In the genomic region with DNA sequence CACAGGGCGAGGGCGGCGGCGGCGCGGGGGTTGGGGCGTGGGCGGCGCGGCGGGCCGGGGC, we compare ENCODE assay signal across 8 cellular contexts. TPM values are rescaled to one million over a fixed set of nuclear protein-coding genes. Genes with fewer than 3 reads are reported as not detected.
A peak's percentile ranks its signal among the peaks of the same experiment; 100 is the strongest.
DNase-seq lines count a peak whose midpoint lies in the region; ATAC-seq and TF ChIP-seq lines count a peak whose summit lies in the region.

Gene RTN4R, minus strand, starts transcription at position 30 of the 61 bp plus-strand sequence. CDS start 226 bp downstream, outside the sequence.

- H3K9me3 ChIP-seq in liver (ENCODE audit: control insufficient read depth in 4 of 4, low read length in 3 of 4) (no peaks in the 10 kb centered on the region), testis (no peaks in the 10 kb centered on the region)

- no peaks in the 10 kb centered on the region for H3K36me3 ChIP-seq in liver (ENCODE audit: control insufficient read depth in 4 of 4, insufficient read depth in 3 of 4, low read depth in 1 of 4, low read length in 3 of 4)
- H3K36me3 ChIP-seq in testis (ENCODE audit: low read depth, missing control alignments) = no peaks in the 10 kb centered on the region

- H3K9ac ChIP-seq in liver (ENCODE audit: low read depth in 1 of 2, low read length in 2 of 2) = no peak within 1 kb of the TSS

- no peaks in the 10 kb centered on the region for H3K36me3 Mint-ChIP-seq in T-helper 2 cell treated with Interferon-gamma antibody and Interleukin-4, amounts not matched to agents 5 μg/mL and 100 μg/mL, for 36 hours (ENCODE audit: low read depth)
- no peaks in the 10 kb centered on the region for H3K36me3 Mint-ChIP-seq in activated naive CD8-positive, alpha-beta T cell treated with anti-CD3 and anti-CD28 coated beads, Interleukin-2, amount 10 ng/mL, durations not matched to agents 7 days and 5 days

- H3K27ac Mint-ChIP-seq in T-helper 2 cell treated with Interferon-gamma antibody and Interleukin-4, amounts not matched to agents 5 μg/mL and 100 μg/mL, for 36 hours = no peak within 1 kb of the TSS
- H3K27ac Mint-ChIP-seq in activated naive CD8-positive, alpha-beta T cell treated with anti-CD3 and anti-CD28 coated beads, Interleukin-2, amount 10 ng/mL, durations not matched to agents 7 days and 5 days = peak within 1 kb of the TSS; percentile 38

- H3K4me3 Mint-ChIP-seq in T-helper 2 cell treated with Interferon-gamma antibody and Interleukin-4, amounts not matched to agents 5 μg/mL and 100 μg/mL, for 36 hours = peak within 1 kb of the TSS; percentile 80
- H3K4me3 Mint-ChIP-seq in activated naive CD8-positive, alpha-beta T cell treated with anti-CD3 and anti-CD28 coated beads, Interleukin-2, amount 10 ng/mL, durations not matched to agents 7 days and 5 days = peak within 1 kb of the TSS; percentile 63

- H3K27ac ChIP-seq in liver (ENCODE audit: low read depth in 1 of 2, low read length in 2 of 2) = no peak within 1 kb of the TSS
- no peak within 1 kb of the TSS for H3K27ac ChIP-seq in testis

- H3K4me3 ChIP-seq in liver (ENCODE audit: low read depth in 1 of 3, low read length in 3 of 3) = peak within 1 kb of the TSS in 2 of 3 donors; percentile 46 to 84
- H3K4me3 ChIP-seq in testis = peak within 1 kb of the TSS; percentile 37 to 43

- DNase-seq in T-helper 2 cell treated with Interferon-gamma antibody and Interleukin-4, amounts not matched to agents 5 μg/mL and 100 μg/mL, for 36 hours (ENCODE audit: low spot score) = no peak
- DNase-seq in T-helper 2 cell (no peak), testis (no peak), cortex of kidney (lab: John Stamatoyannopoulos, UW) (no peak)
- no peak for DNase-seq in activated naive CD8-positive, alpha-beta T cell treated with anti-CD3 and anti-CD28 coated beads, Interleukin-2, amount 10 ng/mL, durations not matched to agents 7 days and 5 days

- H3K27me3 ChIP-seq in liver (ENCODE audit: control insufficient read depth in 4 of 4, insufficient read depth in 4 of 4, low read length in 3 of 4) = no peaks in the 10 kb centered on the region
- no peaks in the 10 kb centered on the region for H3K27me3 ChIP-seq in testis

- no peak for TF ChIP-seq POLR2A in testis (IDR thresholded peaks at IDR 0.05)

- peaks cover 6 to 36% (median 27%) of the 10 kb centered on the region in 4 donors for H3K4me1 ChIP-seq in liver (ENCODE audit: control insufficient read depth in 4 of 4, insufficient read depth in 4 of 4, low read length in 3 of 4)
- H3K4me1 ChIP-seq in testis = peaks cover 4% of the 10 kb centered on the region

- ATAC-seq in activated naive CD8-positive, alpha-beta T cell treated with anti-CD3 and anti-CD28 coated beads, Interleukin-2, amount 10 ng/mL, durations not matched to agents 7 days and 5 days (ENCODE audit: low read depth) = no peak
- no peak for ATAC-seq in HG03175 (IDR thresholded peaks at IDR 0.05; ENCODE audit: unreplicated experiment)
- ATAC-seq in GM21367 (IDR thresholded peaks at IDR 0.05; ENCODE audit: unreplicated experiment) = no peak

- under 1% methylated on average over 12 of the region's 12 CpGs for WGBS in liver
- no CpG with 5 or more reads among the region's 12 CpGs for WGBS in testis, 2 donors

- no peaks in the 10 kb centered on the region for H3K9me3 Mint-ChIP-seq in T-helper 2 cell treated with Interferon-gamma antibody and Interleukin-4, amounts not matched to agents 5 μg/mL and 100 μg/mL, for 36 hours
- no peaks in the 10 kb centered on the region for H3K9me3 Mint-ChIP-seq in activated naive CD8-positive, alpha-beta T cell treated with anti-CD3 and anti-CD28 coated beads, Interleukin-2, amount 10 ng/mL, durations not matched to agents 7 days and 5 days

- POLR2A ChIA-PET in activated naive CD8-positive, alpha-beta T cell treated with anti-CD3 and anti-CD28 coated beads, Interleukin-2, amount 10 ng/mL, durations not matched to agents 7 days and 5 days (lab: Charles Lee) = no interaction called here

- intact Hi-C loops in testis (cut with DNase I; ENCODE audit: low total_unique reads) = loop anchor here (5.0 kb wide), 1 partner anchor 111 kb away; no protein-coding TSS in a partner anchor

- TF ChIP-seq CTCF in liver (IDR thresholded peaks at IDR 0.05; ENCODE audit: low read depth, low read length, missing input control) (no peak), testis (IDR thresholded peaks at IDR 0.05) (no peak)

- peaks cover 2% of the 10 kb centered on the region for H3K4me1 Mint-ChIP-seq in T-helper 2 cell treated with Interferon-gamma antibody and Interleukin-4, amounts not matched to agents 5 μg/mL and 100 μg/mL, for 36 hours (ENCODE audit: low read depth)
- H3K4me1 Mint-ChIP-seq in activated naive CD8-positive, alpha-beta T cell treated with anti-CD3 and anti-CD28 coated beads, Interleukin-2, amount 10 ng/mL, durations not matched to agents 7 days and 5 days = peaks cover 3% of the 10 kb centered on the region

- no peak for TF ChIP-seq RAD21 in liver (IDR thresholded peaks at IDR 0.05)

- H3K27me3 Mint-ChIP-seq in T-helper 2 cell treated with Interferon-gamma antibody and Interleukin-4, amounts not matched to agents 5 μg/mL and 100 μg/mL, for 36 hours (ENCODE audit: low read depth) = peaks cover 4% of the 10 kb centered on the region
- peaks cover 5% of the 10 kb centered on the region for H3K27me3 Mint-ChIP-seq in activated naive CD8-positive, alpha-beta T cell treated with anti-CD3 and anti-CD28 coated beads, Interleukin-2, amount 10 ng/mL, durations not matched to agents 7 days and 5 days

TF ChIP-seq in liver, 16 proteins besides CTCF, POLR2A, EP300 and RAD21:
- TF ChIP-seq JUND (IDR thresholded peaks at IDR 0.05) = no peak
- no peak for TF ChIP-seq EGR1 (IDR thresholded peaks at IDR 0.05; ENCODE audit: low read depth in 2 of 2)
- TF ChIP-seq TAF1 (conservative IDR thresholded peaks at IDR 0.05) = no peak
- no peak for TF ChIP-seq FOXA1 (IDR thresholded peaks at IDR 0.05)
- no peak for TF ChIP-seq RXRA (IDR thresholded peaks at IDR 0.05)
- TF ChIP-seq HNF4G (IDR thresholded peaks at IDR 0.05) = no peak
- no peak for TF ChIP-seq NR2F2 (IDR thresholded peaks at IDR 0.05)
- TF ChIP-seq ZBTB33 (IDR thresholded peaks at IDR 0.05) = no peak
- TF ChIP-seq FOXA2 (IDR thresholded peaks at IDR 0.05) = no peak
- TF ChIP-seq YY1 (IDR thresholded peaks at IDR 0.05) = no peak
- TF ChIP-seq HNF4A (conservative IDR thresholded peaks at IDR 0.05) = no peak
- no peak for TF ChIP-seq ATF3 (IDR thresholded peaks at IDR 0.05)
- TF ChIP-seq GABPA (IDR thresholded peaks at IDR 0.05 in 1 of 2, conservative IDR thresholded peaks at IDR 0.05 in 1 of 2) = no peak
- TF ChIP-seq, protein P1, sequence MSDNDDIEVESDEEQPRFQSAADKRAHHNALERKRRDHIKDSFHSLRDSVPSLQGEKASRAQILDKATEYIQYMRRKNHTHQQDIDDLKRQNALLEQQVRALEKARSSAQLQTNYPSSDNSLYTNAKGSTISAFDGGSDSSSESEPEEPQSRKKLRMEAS (IDR thresholded peaks at IDR 0.05) = no peak
- no peak for TF ChIP-seq SP1 (IDR thresholded peaks at IDR 0.05)
- TF ChIP-seq, protein P2, sequence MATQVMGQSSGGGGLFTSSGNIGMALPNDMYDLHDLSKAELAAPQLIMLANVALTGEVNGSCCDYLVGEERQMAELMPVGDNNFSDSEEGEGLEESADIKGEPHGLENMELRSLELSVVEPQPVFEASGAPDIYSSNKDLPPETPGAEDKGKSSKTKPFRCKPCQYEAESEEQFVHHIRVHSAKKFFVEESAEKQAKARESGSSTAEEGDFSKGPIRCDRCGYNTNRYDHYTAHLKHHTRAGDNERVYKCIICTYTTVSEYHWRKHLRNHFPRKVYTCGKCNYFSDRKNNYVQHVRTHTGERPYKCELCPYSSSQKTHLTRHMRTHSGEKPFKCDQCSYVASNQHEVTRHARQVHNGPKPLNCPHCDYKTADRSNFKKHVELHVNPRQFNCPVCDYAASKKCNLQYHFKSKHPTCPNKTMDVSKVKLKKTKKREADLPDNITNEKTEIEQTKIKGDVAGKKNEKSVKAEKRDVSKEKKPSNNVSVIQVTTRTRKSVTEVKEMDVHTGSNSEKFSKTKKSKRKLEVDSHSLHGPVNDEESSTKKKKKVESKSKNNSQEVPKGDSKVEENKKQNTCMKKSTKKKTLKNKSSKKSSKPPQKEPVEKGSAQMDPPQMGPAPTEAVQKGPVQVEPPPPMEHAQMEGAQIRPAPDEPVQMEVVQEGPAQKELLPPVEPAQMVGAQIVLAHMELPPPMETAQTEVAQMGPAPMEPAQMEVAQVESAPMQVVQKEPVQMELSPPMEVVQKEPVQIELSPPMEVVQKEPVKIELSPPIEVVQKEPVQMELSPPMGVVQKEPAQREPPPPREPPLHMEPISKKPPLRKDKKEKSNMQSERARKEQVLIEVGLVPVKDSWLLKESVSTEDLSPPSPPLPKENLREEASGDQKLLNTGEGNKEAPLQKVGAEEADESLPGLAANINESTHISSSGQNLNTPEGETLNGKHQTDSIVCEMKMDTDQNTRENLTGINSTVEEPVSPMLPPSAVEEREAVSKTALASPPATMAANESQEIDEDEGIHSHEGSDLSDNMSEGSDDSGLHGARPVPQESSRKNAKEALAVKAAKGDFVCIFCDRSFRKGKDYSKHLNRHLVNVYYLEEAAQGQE (IDR thresholded peaks at IDR 0.05) = no peak

RNA-seq across cellular contexts. Expression of gene RTN4R, which starts in this region (rescaled TPM):
- total RNA-seq in activated naive CD8-positive, alpha-beta T cell treated with anti-CD3 and anti-CD28 coated beads, Interleukin-2, amount 10 ng/mL, durations not matched to agents 7 days and 5 days = 1 to 10 TPM; 5.7 to 6.1 TPM
- total RNA-seq in liver (1 to 10 TPM in 1 of 2 donors, under 1 TPM in 1; 0.33 to 1.1 TPM), testis (1 to 10 TPM; 5.1 to 6.1 TPM)
- polyA plus RNA-seq in liver (10 to 100 TPM in 1 of 2 donors, 1 to 10 TPM in 1; 1.2 to 10.4 TPM), testis (ENCODE audit: insufficient read depth, low read depth, low replicate concordance) (2.1 TPM)
